ENCODE assay signal across 1 cellular context in genomic region chr13:45368571-45368970, GRCh38.
TF ChIP-seq lines count a peak whose summit lies in the region.

No MANE protein-coding gene starts in this region.

TF ChIP-seq in K562, 482 proteins besides CTCF, POLR2A, EP300 and RAD21:
- TF ChIP-seq TFAM (CRISPR knock-in tag; conservative IDR thresholded peaks at IDR 0.05): no peak
- no peak for TF ChIP-seq ZFX (CRISPR knock-in tag; IDR thresholded peaks at IDR 0.05)
- TF ChIP-seq PRDM10 (IDR thresholded peaks at IDR 0.05; ENCODE audit: partially characterized antibody): peak; percentile 34
